Comparison of ENCODE assay signal across 8 cellular contexts in the genomic region with DNA sequence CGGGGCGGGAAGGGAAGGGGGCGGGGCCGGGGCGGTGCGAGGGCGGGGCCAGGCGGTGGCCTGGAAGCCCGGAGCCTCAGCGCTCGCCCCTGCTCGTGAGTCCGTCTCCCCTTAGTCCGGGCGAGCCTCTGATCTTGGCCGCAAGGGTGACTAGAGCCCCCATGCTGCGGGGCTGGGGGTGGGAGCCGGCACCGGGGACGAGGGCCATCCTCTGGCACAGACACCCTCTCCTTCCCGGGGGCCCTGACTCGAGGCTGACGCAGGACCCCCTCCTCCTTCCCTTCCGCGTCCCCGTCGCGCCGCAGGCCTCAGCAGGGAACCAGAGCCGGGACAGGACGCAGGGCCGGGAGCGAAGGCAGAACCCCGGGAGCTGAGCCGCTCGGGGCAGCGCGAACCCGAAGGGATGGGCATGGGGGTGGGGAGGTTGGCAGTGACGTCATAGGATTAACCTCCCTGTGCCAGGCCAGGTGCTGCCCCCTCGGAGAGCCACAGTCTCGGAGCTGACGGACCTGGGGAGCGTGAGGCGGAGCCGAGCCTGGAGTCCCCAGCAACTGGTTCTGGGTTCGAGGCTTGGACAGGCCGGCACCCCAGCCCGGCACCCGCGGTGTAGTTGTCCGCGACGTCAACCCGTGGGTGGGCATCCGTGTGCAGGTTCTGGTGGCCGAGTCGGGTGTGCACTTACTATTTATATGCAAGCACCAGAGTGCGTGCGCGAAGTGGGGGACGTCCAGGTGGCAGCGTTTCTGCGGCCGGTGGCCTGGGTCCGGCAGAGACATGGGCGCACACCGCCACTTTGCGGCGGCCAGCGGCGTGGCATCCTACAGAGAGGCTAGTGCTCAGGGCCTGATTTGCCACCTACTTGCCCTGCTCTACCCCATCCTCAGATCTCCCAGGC. TPM values are rescaled to one million over a fixed set of nuclear protein-coding genes. Genes with fewer than 3 reads are reported as not detected.
DNase-seq lines count a peak whose midpoint lies in the region; ATAC-seq, FAIRE-seq and TF ChIP-seq lines count a peak whose summit lies in the region.

No MANE protein-coding gene starts in this region.

- H3K9me2 ChIP-seq in GM23338 (ENCODE audit: insufficient read depth), result no peaks in the 10 kb centered on the region

- peaks cover 10% of the 10 kb centered on the region for H3K4me1 Mint-ChIP-seq in GM23338
- H3K4me1 Mint-ChIP-seq in activated B cell treated with CpG ODN at 0.5 μM for 24 hours, result peaks cover 16% of the 10 kb centered on the region

- H3K27ac Mint-ChIP-seq in GM23338, result no peak overlapping the region
- H3K27ac Mint-ChIP-seq in activated B cell treated with CpG ODN at 0.5 μM for 24 hours, result peak overlapping the region; percentile 54

- no peak for FAIRE-seq in kidney (lab: Jason Lieb, UNC)

- peak; percentile 88 for DNase-seq in GM23338 (ENCODE audit: low spot score)
- peak; percentile 82 for DNase-seq in NCI-H2227 (lab: John Stamatoyannopoulos, UW; ENCODE audit: unreplicated experiment)
- DNase-seq in activated B cell treated with CpG ODN at 0.5 μM for 24 hours, result peak; percentile 74
- peak; percentile 95 for DNase-seq in cerebellum (ENCODE audit: low spot score)
- DNase-seq in kidney, result peak; percentile 94
- DNase-seq in stimulated activated CD4-positive, alpha-beta T cell treated with anti-CD3 and anti-CD28 coated beads, Interleukin-12 subunit alpha, Interleukin-12 subunit beta, amount 100 ng/mL, for 48 hours (ENCODE audit: low read depth in 2 of 3, low spot score in 1 of 3), result peak; percentile 25 to 66 (median 52)

- peak overlapping the region; percentile 90 for H3K4me3 ChIP-seq in GM23338
- peak overlapping the region; percentile 85 to 86 for H3K4me3 ChIP-seq in kidney (ENCODE audit: low read length in 2 of 2)

- H3F3A ChIP-seq in GM23338 (replicated peaks; ENCODE audit: low read depth), result peaks cover 4% of the 10 kb centered on the region; the same call in 1 of the 2 replicates

- intact Hi-C loops in activated B cell treated with CpG ODN at 0.5 μM for 24 hours (cut with micrococcal nuclease), result loop anchor here (1.0 to 10.0 kb wide), 5 partner anchors 37 to 598 kb away; partner anchors contain the start of gene NMT1
- intact Hi-C loops in kidney (cut with DNase I), result loop anchor here (10.0 kb wide), 1 partner anchor 62 kb away; no protein-coding TSS in a partner anchor

- H3K36me3 Mint-ChIP-seq in GM23338 (ENCODE audit: low read depth) (peaks cover 3% of the 10 kb centered on the region; the same call in 1 of the 3 replicates), activated B cell treated with CpG ODN at 0.5 μM for 24 hours (ENCODE audit: low read depth) (no peaks in the 10 kb centered on the region)

- H3K27ac ChIP-seq in C4-2B (peak overlapping the region; percentile 70), GM23338 (ENCODE audit: low read depth) (no peak overlapping the region), kidney (ENCODE audit: low read depth in 2 of 2, low read length in 2 of 2) (peak overlapping the region; percentile 98)

- no peaks in the 10 kb centered on the region for H3K79me2 ChIP-seq in GM23338 (replicated peaks; ENCODE audit: insufficient read depth)

- H3K4me3 Mint-ChIP-seq in GM23338 (peak overlapping the region; percentile 81), activated B cell treated with CpG ODN at 0.5 μM for 24 hours (peak overlapping the region; percentile 86)

- POLR2A ChIA-PET in activated B cell treated with CpG ODN at 0.5 μM for 24 hours (lab: Charles Lee), result interaction anchor here (0.7 to 10.8 kb wide), 3 partner anchors 16 to 348 kb away, joined by 3 to 200 read pairs (median 8); partner anchors contain the start of gene HEXIM1

- H3K27me3 ChIP-seq in GM23338 (ENCODE audit: insufficient read depth), result no peaks in the 10 kb centered on the region

- ATAC-seq in GM23338, result peak; percentile 58
- peak; percentile 56 for ATAC-seq in activated B cell treated with CpG ODN at 0.5 μM for 24 hours (ENCODE audit: low read depth)
- ATAC-seq in HG02981 (IDR thresholded peaks at IDR 0.05; ENCODE audit: unreplicated experiment), result no peak

- peaks cover 3% of the 10 kb centered on the region; the same call in 1 of the 2 replicates for H3K4me1 ChIP-seq in GM23338 (ENCODE audit: insufficient read depth)
- H3K4me1 ChIP-seq in kidney (ENCODE audit: control insufficient read depth in 1 of 2, insufficient read depth in 1 of 2, low read depth in 1 of 2, low read length in 2 of 2), result peaks cover 12 to 22% of the 10 kb centered on the region in 2 donors

- CTCF ChIA-PET in activated B cell treated with CpG ODN at 0.5 μM for 24 hours (lab: Charles Lee), result interaction anchor here (0.6 to 6.5 kb wide), 4 partner anchors 17 to 213 kb away, joined by 3 to 167 read pairs (median 82); partner anchors contain the start of gene HEXIM1

- H2AFZ ChIP-seq in GM23338, result peak overlapping the region; percentile 94

- no peaks in the 10 kb centered on the region for H3K9me3 Mint-ChIP-seq in GM23338
- H3K9me3 Mint-ChIP-seq in activated B cell treated with CpG ODN at 0.5 μM for 24 hours, result no peaks in the 10 kb centered on the region

- H3K9ac ChIP-seq in kidney (ENCODE audit: low read length in 2 of 2), result peak overlapping the region; percentile 86 to 90

- H3K4me2 ChIP-seq in GM23338, result peak overlapping the region; percentile 90

- TF ChIP-seq CTCF in C4-2B (conservative IDR thresholded peaks at IDR 0.05) (peak; percentile 87), GM23338 (conservative IDR thresholded peaks at IDR 0.05; ENCODE audit: low read depth in 2 of 2) (peak; percentile 64 to 91), activated B cell treated with CpG ODN at 0.5 μM for 24 hours (IDR thresholded peaks at IDR 0.05) (no peak), kidney (IDR thresholded peaks at IDR 0.05; ENCODE audit: borderline replicate concordance, extremely low read depth, insufficient read depth) (peak; percentile 89)

- H3K36me3 ChIP-seq in GM23338 (ENCODE audit: insufficient read depth) (no peaks in the 10 kb centered on the region), kidney (ENCODE audit: control insufficient read depth in 1 of 2, insufficient read depth in 2 of 2, low read length in 2 of 2) (no peaks in the 10 kb centered on the region)

- H3K9me3 ChIP-seq in kidney (ENCODE audit: control insufficient read depth in 1 of 2, low read length in 2 of 2), result no peaks in the 10 kb centered on the region

- H4K20me1 ChIP-seq in GM23338 (replicated peaks; ENCODE audit: insufficient read depth), result no peaks in the 10 kb centered on the region; the same call in 1 of the 2 replicates

- H3K27me3 Mint-ChIP-seq in GM23338 (ENCODE audit: insufficient read depth, low read depth, poor library complexity) (peaks cover 22% of the 10 kb centered on the region), activated B cell treated with CpG ODN at 0.5 μM for 24 hours (peaks cover 4% of the 10 kb centered on the region)

TF ChIP-seq in GM23338, 12 proteins besides CTCF, POLR2A, EP300 and RAD21 (continues in another document):
- TF ChIP-seq ETS1 (IDR thresholded peaks at IDR 0.05), result no peak
- TF ChIP-seq CREB1 (CRISPR knock-in tag; IDR thresholded peaks at IDR 0.05; ENCODE audit: low read depth), result peak; percentile 94
- TF ChIP-seq EZH2 (IDR thresholded peaks at IDR 0.05; ENCODE audit: low read depth, unreplicated experiment), result no peak
- TF ChIP-seq JUNB (IDR thresholded peaks at IDR 0.05; ENCODE audit: unreplicated experiment), result no peak
- TF ChIP-seq ZNF331 (CRISPR knock-in tag; IDR thresholded peaks at IDR 0.05; ENCODE audit: low read depth), result 0 out of 2 replicates have a peak, but pooled peaks have one; percentile 7
- TF ChIP-seq NANOG (IDR thresholded peaks at IDR 0.05; ENCODE audit: borderline replicate concordance), result no peak
- no peak for TF ChIP-seq ZNF114 (CRISPR knock-in tag; IDR thresholded peaks at IDR 0.05)

RNA-seq across cellular contexts. Expression of gene PLCD3, which starts 0.5 kb away (rescaled TPM):
- 15.9 and 32.1 TPM in 2 replicates for total RNA-seq in GM23338 (2014; rRNA removed; shearing (Covaris generic))
- polyA plus RNA-seq in GM23338 (2016; fragmentation: Nextera tagmentation; extraction: Ambion mirVana), result 3.0 and 5.7 TPM in 2 replicates
- total RNA-seq in activated B cell treated with CpG ODN at 0.5 μM for 24 hours, result 0.61 and 1.4 TPM in 2 replicates
- 9.5 TPM for total RNA-seq in cerebellum
- total RNA-seq in kidney, result 111 TPM
- 14.8 TPM for polyA plus RNA-seq in kidney (ENCODE audit: insufficient read depth, low read depth, low replicate concordance)

RNA-seq across cellular contexts. Expression of gene ACBD4, which starts 2.7 kb away (rescaled TPM):
- 5.1 and 6.7 TPM in 2 replicates for total RNA-seq in GM23338 (2014; rRNA removed; shearing (Covaris generic))
- 4.5 and 5.1 TPM in 2 replicates for polyA plus RNA-seq in GM23338 (2016; fragmentation: Nextera tagmentation; extraction: Ambion mirVana)
- total RNA-seq in activated B cell treated with CpG ODN at 0.5 μM for 24 hours, result 20.1 and 20.6 TPM in 2 replicates
- total RNA-seq in cerebellum, result 1.9 TPM
- total RNA-seq in kidney, result 19.2 TPM
- 46.3 TPM for polyA plus RNA-seq in kidney (ENCODE audit: insufficient read depth, low read depth, low replicate concordance)

RNA-seq across cellular contexts. Expression of gene HEXIM1, which starts 15.5 kb away (rescaled TPM):
- 10.9 and 11.9 TPM in 2 replicates for total RNA-seq in GM23338 (2014; rRNA removed; shearing (Covaris generic))
- polyA plus RNA-seq in GM23338 (2016; fragmentation: Nextera tagmentation; extraction: Ambion mirVana) (9.2 and 9.7 TPM in 2 replicates), kidney (ENCODE audit: insufficient read depth, low read depth, low replicate concordance) (25.0 TPM)
- total RNA-seq in activated B cell treated with CpG ODN at 0.5 μM for 24 hours (19.5 and 21.5 TPM in 2 replicates), cerebellum (5.4 TPM), kidney (34.7 TPM)

RNA-seq across cellular contexts. Expression of gene HEXIM2, which starts 28.9 kb away (rescaled TPM):
- 9.0 and 9.8 TPM in 2 replicates for total RNA-seq in GM23338 (2014; rRNA removed; shearing (Covaris generic))
- 9.5 and 12.4 TPM in 2 replicates for polyA plus RNA-seq in GM23338 (2016; fragmentation: Nextera tagmentation; extraction: Ambion mirVana)
- total RNA-seq in activated B cell treated with CpG ODN at 0.5 μM for 24 hours, result 8.9 and 11.1 TPM in 2 replicates
- total RNA-seq in cerebellum, result 4.7 TPM
- total RNA-seq in kidney, result 6.2 TPM
- polyA plus RNA-seq in kidney (ENCODE audit: insufficient read depth, low read depth, low replicate concordance), result 29.1 TPM
